In the genomic region with DNA sequence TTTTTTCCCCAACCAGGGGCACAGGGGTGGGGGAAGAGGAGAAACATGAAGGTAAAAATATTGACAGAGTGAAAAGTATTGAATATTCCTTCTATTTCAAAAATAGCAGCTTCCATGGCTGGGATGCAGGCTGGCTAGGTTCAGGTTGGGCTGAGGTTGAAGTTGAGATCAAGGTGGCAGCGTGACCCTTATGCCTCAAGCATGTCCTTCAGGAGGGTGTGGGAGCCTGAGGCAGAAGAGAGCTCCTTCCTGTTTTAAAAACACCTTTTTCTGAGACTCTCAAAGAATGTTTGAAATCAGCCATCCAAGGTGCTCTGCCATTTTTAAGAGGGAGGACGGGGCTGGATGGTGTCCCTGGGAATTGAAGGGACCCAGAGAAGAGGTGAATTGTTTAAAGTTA, we compare ENCODE assay signal across 15 cellular contexts. TPM values are rescaled to one million over a fixed set of nuclear protein-coding genes. Genes with fewer than 3 reads are reported as not detected.
DNase-seq lines count a peak whose midpoint lies in the region.
"Had no signal": no experiment of that assay in that cellular context is flagged by ENCODE, and none has a peak within 500 bp of the region (broad histone marks: within the 10 kb centered on the region; RNA-seq: fewer than 3 reads in every experiment).

No MANE protein-coding gene starts in this region.

- H3K14ac ChIP-seq in mesenchymal stem cell (ENCODE audit: low read length in 2 of 2): no peak overlapping the region

- H3K4me1 Mint-ChIP-seq in activated naive CD4-positive, alpha-beta T cell treated with anti-CD3 and anti-CD28 coated beads, Interleukin-2, amount 10 ng/mL, durations not matched to agents 7 days and 5 days: peaks cover 5% of the 10 kb centered on the region

- H3K27ac ChIP-seq in caudate nucleus (ENCODE audit: low read depth, low read length) (peak overlapping the region; percentile 24), mesenchymal stem cell (ENCODE audit: low read length, poor library complexity, severe bottlenecking) (no peak overlapping the region), stomach smooth muscle (ENCODE audit: low read length) (peak overlapping the region; percentile 66)
- H3K27ac ChIP-seq: SK-N-MC had no signal

- H2BK15ac ChIP-seq in mesenchymal stem cell (ENCODE audit: low read depth, poor library complexity, severe bottlenecking): no peak overlapping the region

- peak overlapping the region in 1 of 2 experiments; percentile 5 for H2BK12ac ChIP-seq in mesenchymal stem cell (ENCODE audit: low read length in 2 of 2)

- no peaks in the 10 kb centered on the region for H3K9me3 Mint-ChIP-seq in activated naive CD4-positive, alpha-beta T cell treated with anti-CD3 and anti-CD28 coated beads, Interleukin-2, amount 10 ng/mL, durations not matched to agents 7 days and 5 days
- H3K9me3 Mint-ChIP-seq: activated naive CD8-positive, alpha-beta T cell treated with anti-CD3 and anti-CD28 coated beads, Interleukin-2, amount 50 U/mL, for 24 hours had no signal

- no peaks in the 10 kb centered on the region for H3K27me3 Mint-ChIP-seq in activated naive CD4-positive, alpha-beta T cell treated with anti-CD3 and anti-CD28 coated beads, Interleukin-2, amount 10 ng/mL, durations not matched to agents 7 days and 5 days
- H3K27me3 Mint-ChIP-seq: activated naive CD8-positive, alpha-beta T cell treated with anti-CD3 and anti-CD28 coated beads, Interleukin-2, amount 50 U/mL, for 24 hours had no signal

- H3K4me1 ChIP-seq in mesenchymal stem cell (ENCODE audit: control insufficient read depth, insufficient read depth, low read depth, low read length): no peaks in the 10 kb centered on the region
- H3K4me1 ChIP-seq in stomach smooth muscle (ENCODE audit: control insufficient read depth, insufficient read depth, low read length): peaks cover 73% of the 10 kb centered on the region

- no peak overlapping the region for H2BK120ac ChIP-seq in mesenchymal stem cell (ENCODE audit: low read depth, low read length)

- H3K9me3 ChIP-seq in mesenchymal stem cell (ENCODE audit: control insufficient read depth, low read length) (no peaks in the 10 kb centered on the region), stomach smooth muscle (ENCODE audit: control insufficient read depth in 2 of 2, low read length in 2 of 2) (no peaks in the 10 kb centered on the region)
- H3K9me3 ChIP-seq: MG63 had no signal

- no peak overlapping the region for H2BK5ac ChIP-seq in mesenchymal stem cell (ENCODE audit: low read depth, low read length, poor library complexity, severe bottlenecking)

- H2AFZ ChIP-seq in mesenchymal stem cell (ENCODE audit: low read depth, low read length): no peak overlapping the region

- CTCF ChIA-PET in activated naive CD4-positive, alpha-beta T cell treated with anti-CD3 and anti-CD28 coated beads, Interleukin-2, amount 10 ng/mL, durations not matched to agents 7 days and 5 days (lab: Charles Lee): no interaction called here

- no peak overlapping the region for H3K27ac Mint-ChIP-seq in activated naive CD4-positive, alpha-beta T cell treated with anti-CD3 and anti-CD28 coated beads, Interleukin-2, amount 10 ng/mL, durations not matched to agents 7 days and 5 days
- H3K27ac Mint-ChIP-seq: activated naive CD8-positive, alpha-beta T cell treated with anti-CD3 and anti-CD28 coated beads, Interleukin-2, amount 50 U/mL, for 24 hours had no signal

- H2AK5ac ChIP-seq in mesenchymal stem cell (ENCODE audit: low read length, severe bottlenecking): no peak overlapping the region

- no peak overlapping the region for H3K4ac ChIP-seq in mesenchymal stem cell (ENCODE audit: low read depth in 1 of 2, low read length in 2 of 2)

- H3K9ac ChIP-seq in mesenchymal stem cell (ENCODE audit: low read length) (peak overlapping the region; percentile 35), stomach smooth muscle (ENCODE audit: low read length in 2 of 2) (peak overlapping the region in 1 of 2 donors; percentile 7)

- H3K4me2 ChIP-seq in mesenchymal stem cell (ENCODE audit: low read length, poor library complexity, severe bottlenecking): no peak overlapping the region

- 94% methylated on average over 2 of the region's 2 CpGs for WGBS in mesenchymal stem cell

- H4K8ac ChIP-seq in mesenchymal stem cell (ENCODE audit: low read length): no peak overlapping the region

- DNase-seq in ELF-1 (ENCODE audit: low read depth, low spot score) (peak; percentile 5), caudate nucleus (lab: John Stamatoyannopoulos, UW) (no peak), mesenchymal stem cell (no peak), NCI-H1417 treated with DMSO at 0.1 percent for 48 hours (lab: John Stamatoyannopoulos, UW) (no peak), inferior parietal cortex (ENCODE audit: extremely low spot score) (no peak), nucleus accumbens (lab: John Stamatoyannopoulos, UW) (no peak)
- no peak for DNase-seq in activated naive CD4-positive, alpha-beta T cell treated with anti-CD3 and anti-CD28 coated beads, Interleukin-2, amount 10 ng/mL, durations not matched to agents 7 days and 5 days
- DNase-seq: activated naive CD8-positive, alpha-beta T cell treated with anti-CD3 and anti-CD28 coated beads, Interleukin-2, amount 50 U/mL, for 24 hours; left colon; MG63; NCI-H1694; NCI-H345; T-helper 9 cell had no signal

- H3K27me3 ChIP-seq in mesenchymal stem cell (ENCODE audit: control insufficient read depth in 1 of 2, insufficient read depth in 1 of 2, low read length in 2 of 2) (no peaks in the 10 kb centered on the region), stomach smooth muscle (ENCODE audit: control insufficient read depth in 1 of 2, insufficient read depth in 2 of 2, low read length in 2 of 2) (no peaks in the 10 kb centered on the region)
- H3K27me3 ChIP-seq: MG63 had no signal

- H3K79me1 ChIP-seq in mesenchymal stem cell (replicated peaks; ENCODE audit: low read length, poor library complexity, severe bottlenecking): no peaks in the 10 kb centered on the region

- peaks cover 0 to 85% of the 10 kb centered on the region in 2 experiments for H3K36me3 ChIP-seq in mesenchymal stem cell (ENCODE audit: control insufficient read depth in 1 of 2, insufficient read depth in 2 of 2, low read depth in 1 of 2, low read length in 2 of 2)
- peaks cover 8 to 13% of the 10 kb centered on the region in 2 donors for H3K36me3 ChIP-seq in stomach smooth muscle (ENCODE audit: control insufficient read depth in 2 of 2, insufficient read depth in 2 of 2, low read length in 2 of 2)

- H3K18ac ChIP-seq in mesenchymal stem cell (ENCODE audit: low read depth in 1 of 2, low read length in 2 of 2): no peak overlapping the region

- H4K91ac ChIP-seq in mesenchymal stem cell (ENCODE audit: low read length): no peak overlapping the region

- H3K4me3 ChIP-seq in mesenchymal stem cell (ENCODE audit: insufficient read depth in 1 of 2, low read depth in 1 of 2, low read length in 2 of 2) (no peak overlapping the region), stomach smooth muscle (ENCODE audit: low read length in 2 of 2) (peak overlapping the region in 1 of 2 donors; percentile 15)
- H3K4me3 ChIP-seq: MG63, SK-N-MC had no signal

- no peak overlapping the region for H3K23ac ChIP-seq in mesenchymal stem cell (ENCODE audit: low read length in 2 of 2)

- H3K4me3 Mint-ChIP-seq in activated naive CD4-positive, alpha-beta T cell treated with anti-CD3 and anti-CD28 coated beads, Interleukin-2, amount 10 ng/mL, durations not matched to agents 7 days and 5 days: no peak overlapping the region
- H3K4me3 Mint-ChIP-seq: activated naive CD8-positive, alpha-beta T cell treated with anti-CD3 and anti-CD28 coated beads, Interleukin-2, amount 50 U/mL, for 24 hours had no signal

- no peaks in the 10 kb centered on the region for H3K36me3 Mint-ChIP-seq in activated naive CD4-positive, alpha-beta T cell treated with anti-CD3 and anti-CD28 coated beads, Interleukin-2, amount 10 ng/mL, durations not matched to agents 7 days and 5 days

RNA-seq across cellular contexts. Expression of gene TIMP3, which starts 29.5 kb away (rescaled TPM):
- 319 TPM for polyA plus RNA-seq in mesenchymal stem cell (2013, experiment 1 of 2)
- polyA plus RNA-seq in mesenchymal stem cell (2013, experiment 2 of 2): 317 TPM
